1 cellular context compared by ENCODE assay signal in the genomic region with DNA sequence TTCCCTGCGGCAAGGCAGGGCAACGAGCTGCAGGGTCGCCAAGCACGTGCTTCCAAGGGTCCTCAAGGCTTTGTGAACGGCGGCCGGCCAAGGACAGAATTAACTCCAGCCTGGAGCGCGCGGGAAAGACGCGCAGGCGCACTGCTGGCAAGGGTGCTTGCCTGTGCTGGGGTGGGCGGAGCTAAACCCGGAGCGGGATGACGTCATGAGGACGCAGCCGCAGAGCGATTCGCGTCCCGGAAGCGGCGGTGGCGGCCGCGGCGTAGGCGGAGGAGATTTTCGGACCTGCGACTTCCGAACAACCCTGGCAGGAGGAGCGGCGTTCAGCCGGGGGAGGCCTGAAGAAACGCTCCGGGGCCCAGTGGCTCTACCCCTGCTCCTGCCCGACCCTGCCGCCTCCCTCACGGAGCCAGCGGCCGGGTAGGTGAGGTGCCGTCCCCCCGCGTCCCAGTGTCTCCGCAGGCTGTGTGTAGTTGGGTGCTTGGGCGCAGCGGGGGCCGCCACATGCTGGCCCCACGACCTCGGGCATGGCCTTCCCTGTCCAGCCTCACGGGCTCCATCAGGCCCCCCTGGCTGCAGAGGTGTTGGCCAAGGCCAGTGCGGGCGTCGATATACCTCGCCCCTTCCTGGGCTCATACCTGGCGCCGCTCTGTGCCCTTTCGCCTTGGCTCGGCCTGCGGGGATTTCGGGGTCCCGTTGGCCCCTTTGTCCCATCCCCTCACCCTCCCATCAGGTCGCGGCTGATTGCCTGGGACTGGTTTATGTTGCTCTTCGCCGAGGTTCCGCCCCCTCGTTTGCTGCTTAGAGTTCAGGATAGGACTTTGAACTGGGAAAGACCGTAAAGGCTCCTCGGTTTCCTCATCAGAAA.
TF ChIP-seq lines count a peak whose summit lies in the region.

A gene with protein sequence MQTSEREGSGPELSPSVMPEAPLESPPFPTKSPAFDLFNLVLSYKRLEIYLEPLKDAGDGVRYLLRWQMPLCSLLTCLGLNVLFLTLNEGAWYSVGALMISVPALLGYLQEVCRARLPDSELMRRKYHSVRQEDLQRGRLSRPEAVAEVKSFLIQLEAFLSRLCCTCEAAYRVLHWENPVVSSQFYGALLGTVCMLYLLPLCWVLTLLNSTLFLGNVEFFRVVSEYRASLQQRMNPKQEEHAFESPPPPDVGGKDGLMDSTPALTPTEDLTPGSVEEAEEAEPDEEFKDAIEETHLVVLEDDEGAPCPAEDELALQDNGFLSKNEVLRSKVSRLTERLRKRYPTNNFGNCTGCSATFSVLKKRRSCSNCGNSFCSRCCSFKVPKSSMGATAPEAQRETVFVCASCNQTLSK (plus strand): TSS at position 227 of the 868 bp plus-strand sequence. CDS start 1,350 bp downstream, outside the sequence.

TF ChIP-seq in SK-N-SH, 30 proteins besides CTCF, POLR2A, EP300 and RAD21 (continued from another document):
- TF ChIP-seq, protein P1, sequence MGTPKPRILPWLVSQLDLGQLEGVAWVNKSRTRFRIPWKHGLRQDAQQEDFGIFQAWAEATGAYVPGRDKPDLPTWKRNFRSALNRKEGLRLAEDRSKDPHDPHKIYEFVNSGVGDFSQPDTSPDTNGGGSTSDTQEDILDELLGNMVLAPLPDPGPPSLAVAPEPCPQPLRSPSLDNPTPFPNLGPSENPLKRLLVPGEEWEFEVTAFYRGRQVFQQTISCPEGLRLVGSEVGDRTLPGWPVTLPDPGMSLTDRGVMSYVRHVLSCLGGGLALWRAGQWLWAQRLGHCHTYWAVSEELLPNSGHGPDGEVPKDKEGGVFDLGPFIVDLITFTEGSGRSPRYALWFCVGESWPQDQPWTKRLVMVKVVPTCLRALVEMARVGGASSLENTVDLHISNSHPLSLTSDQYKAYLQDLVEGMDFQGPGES (IDR thresholded peaks at IDR 0.05; ENCODE audit: low read depth, low read length) = no peak
- no peak for TF ChIP-seq RFX5 (IDR thresholded peaks at IDR 0.05; ENCODE audit: low read length)
- no peak for TF ChIP-seq JUND (IDR thresholded peaks at IDR 0.05)
- TF ChIP-seq, protein P2, sequence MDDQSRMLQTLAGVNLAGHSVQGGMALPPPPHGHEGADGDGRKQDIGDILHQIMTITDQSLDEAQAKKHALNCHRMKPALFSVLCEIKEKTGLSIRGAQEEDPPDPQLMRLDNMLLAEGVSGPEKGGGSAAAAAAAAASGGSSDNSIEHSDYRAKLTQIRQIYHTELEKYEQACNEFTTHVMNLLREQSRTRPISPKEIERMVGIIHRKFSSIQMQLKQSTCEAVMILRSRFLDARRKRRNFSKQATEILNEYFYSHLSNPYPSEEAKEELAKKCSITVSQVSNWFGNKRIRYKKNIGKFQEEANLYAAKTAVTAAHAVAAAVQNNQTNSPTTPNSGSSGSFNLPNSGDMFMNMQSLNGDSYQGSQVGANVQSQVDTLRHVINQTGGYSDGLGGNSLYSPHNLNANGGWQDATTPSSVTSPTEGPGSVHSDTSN (IDR thresholded peaks at IDR 0.05) = no peak
- no peak for TF ChIP-seq EZH2phosphoT487 (IDR thresholded peaks at IDR 0.05; ENCODE audit: borderline replicate concordance, low read depth)
- TF ChIP-seq RCOR1 (IDR thresholded peaks at IDR 0.05; ENCODE audit: low read length) = no peak; the same call in 1 of the 2 replicates
- peak; percentile 92 for TF ChIP-seq ELF1 (IDR thresholded peaks at IDR 0.05)
- TF ChIP-seq SMC3 (IDR thresholded peaks at IDR 0.05; ENCODE audit: low read depth, low read length) = no peak
- TF ChIP-seq, protein P3, sequence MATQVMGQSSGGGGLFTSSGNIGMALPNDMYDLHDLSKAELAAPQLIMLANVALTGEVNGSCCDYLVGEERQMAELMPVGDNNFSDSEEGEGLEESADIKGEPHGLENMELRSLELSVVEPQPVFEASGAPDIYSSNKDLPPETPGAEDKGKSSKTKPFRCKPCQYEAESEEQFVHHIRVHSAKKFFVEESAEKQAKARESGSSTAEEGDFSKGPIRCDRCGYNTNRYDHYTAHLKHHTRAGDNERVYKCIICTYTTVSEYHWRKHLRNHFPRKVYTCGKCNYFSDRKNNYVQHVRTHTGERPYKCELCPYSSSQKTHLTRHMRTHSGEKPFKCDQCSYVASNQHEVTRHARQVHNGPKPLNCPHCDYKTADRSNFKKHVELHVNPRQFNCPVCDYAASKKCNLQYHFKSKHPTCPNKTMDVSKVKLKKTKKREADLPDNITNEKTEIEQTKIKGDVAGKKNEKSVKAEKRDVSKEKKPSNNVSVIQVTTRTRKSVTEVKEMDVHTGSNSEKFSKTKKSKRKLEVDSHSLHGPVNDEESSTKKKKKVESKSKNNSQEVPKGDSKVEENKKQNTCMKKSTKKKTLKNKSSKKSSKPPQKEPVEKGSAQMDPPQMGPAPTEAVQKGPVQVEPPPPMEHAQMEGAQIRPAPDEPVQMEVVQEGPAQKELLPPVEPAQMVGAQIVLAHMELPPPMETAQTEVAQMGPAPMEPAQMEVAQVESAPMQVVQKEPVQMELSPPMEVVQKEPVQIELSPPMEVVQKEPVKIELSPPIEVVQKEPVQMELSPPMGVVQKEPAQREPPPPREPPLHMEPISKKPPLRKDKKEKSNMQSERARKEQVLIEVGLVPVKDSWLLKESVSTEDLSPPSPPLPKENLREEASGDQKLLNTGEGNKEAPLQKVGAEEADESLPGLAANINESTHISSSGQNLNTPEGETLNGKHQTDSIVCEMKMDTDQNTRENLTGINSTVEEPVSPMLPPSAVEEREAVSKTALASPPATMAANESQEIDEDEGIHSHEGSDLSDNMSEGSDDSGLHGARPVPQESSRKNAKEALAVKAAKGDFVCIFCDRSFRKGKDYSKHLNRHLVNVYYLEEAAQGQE (IDR thresholded peaks at IDR 0.05; ENCODE audit: low read depth, low read length) = no peak; the same call in 1 of the 2 replicates
- TF ChIP-seq, protein P4, sequence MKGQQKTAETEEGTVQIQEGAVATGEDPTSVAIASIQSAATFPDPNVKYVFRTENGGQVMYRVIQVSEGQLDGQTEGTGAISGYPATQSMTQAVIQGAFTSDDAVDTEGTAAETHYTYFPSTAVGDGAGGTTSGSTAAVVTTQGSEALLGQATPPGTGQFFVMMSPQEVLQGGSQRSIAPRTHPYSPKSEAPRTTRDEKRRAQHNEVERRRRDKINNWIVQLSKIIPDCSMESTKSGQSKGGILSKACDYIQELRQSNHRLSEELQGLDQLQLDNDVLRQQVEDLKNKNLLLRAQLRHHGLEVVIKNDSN (IDR thresholded peaks at IDR 0.05; ENCODE audit: borderline replicate concordance, low read depth) = no peak
- TF ChIP-seq FOXM1 (IDR thresholded peaks at IDR 0.05; ENCODE audit: low read depth) = no peak
- TF ChIP-seq RXRA (IDR thresholded peaks at IDR 0.05; ENCODE audit: borderline replicate concordance, low read depth) = no peak
- no peak for TF ChIP-seq FOSL2 (IDR thresholded peaks at IDR 0.05; ENCODE audit: borderline replicate concordance, low read depth)
- TF ChIP-seq CHD2 (IDR thresholded peaks at IDR 0.05; ENCODE audit: low read length, partially characterized antibody) = peak; percentile 58
- peak; percentile 50; the same call in 1 of the 2 replicates for TF ChIP-seq MXI1 (IDR thresholded peaks at IDR 0.05; ENCODE audit: low read depth, low read length)
- peak; percentile 88 for TF ChIP-seq NRF1 (IDR thresholded peaks at IDR 0.05; ENCODE audit: low read depth, low read length)
- TF ChIP-seq TAF1 (IDR thresholded peaks at IDR 0.05; ENCODE audit: borderline replicate concordance, low read depth, low read length) = peak; percentile 61; the same call in 1 of the 2 replicates
- no peak for TF ChIP-seq TCF12 (IDR thresholded peaks at IDR 0.05)
- TF ChIP-seq MEF2A (IDR thresholded peaks at IDR 0.05; ENCODE audit: borderline replicate concordance, low read depth) = no peak
- TF ChIP-seq POLR2AphosphoS5 (IDR thresholded peaks at IDR 0.05; ENCODE audit: low read depth, low read length) = peak; percentile 96
TF ChIP-seq in SK-N-SH: peak in this region for 8.
